8 cellular contexts compared by ENCODE assay signal in the genomic region with DNA sequence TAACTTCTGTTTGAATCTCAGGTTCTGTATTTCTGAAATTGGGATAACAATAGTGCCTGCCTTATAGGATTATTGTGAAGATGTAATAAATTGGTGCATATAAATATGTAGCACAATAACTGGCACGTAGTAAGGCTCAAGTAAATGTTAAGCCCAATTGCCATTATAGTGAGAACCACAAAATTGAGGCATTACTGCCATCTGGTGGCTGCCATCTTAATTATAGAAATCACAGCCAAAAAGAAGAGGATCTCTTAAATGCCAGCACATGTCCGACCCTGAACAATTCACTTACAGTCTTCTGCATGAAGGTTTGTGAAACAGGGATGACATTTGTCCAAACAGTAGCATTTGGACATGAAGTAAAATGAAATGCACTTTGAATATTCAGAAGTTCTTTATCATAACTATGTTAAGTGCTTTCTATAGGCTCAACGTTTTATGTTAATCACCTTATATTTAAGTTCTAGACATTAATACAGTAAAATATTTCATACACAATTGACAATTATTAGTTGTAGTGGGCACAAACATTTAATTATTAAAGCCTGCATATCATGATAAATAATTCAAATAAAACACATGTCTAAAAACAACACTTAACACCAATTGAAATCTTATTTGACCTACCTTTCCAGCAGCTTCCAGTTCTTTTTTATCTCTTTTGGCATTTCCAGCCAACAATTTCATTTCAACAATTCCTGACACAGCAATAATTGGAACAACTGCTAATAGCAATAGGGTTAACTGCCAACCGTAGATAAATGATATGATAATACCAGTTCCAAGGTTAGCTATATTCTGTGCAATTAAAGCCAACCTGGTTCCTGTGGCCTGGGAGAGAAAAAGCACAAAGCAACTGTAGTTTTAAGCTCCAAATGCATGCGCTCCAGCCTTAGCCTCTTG. TPM values are rescaled to one million over a fixed set of nuclear protein-coding genes. Genes with fewer than 3 reads are reported as not detected.
DNase-seq lines count a peak whose midpoint lies in the region; ATAC-seq and TF ChIP-seq lines count a peak whose summit lies in the region.

No MANE protein-coding gene starts in this region.

- no peaks in the 10 kb centered on the region for H3K36me3 Mint-ChIP-seq in activated CD4-positive, alpha-beta memory T cell treated with anti-CD3 and anti-CD28 coated beads for 36 hours
- H3K36me3 Mint-ChIP-seq in mesothelial cell of epicardium = no peaks in the 10 kb centered on the region

- H3K4me1 Mint-ChIP-seq in activated CD4-positive, alpha-beta memory T cell treated with anti-CD3 and anti-CD28 coated beads for 36 hours (ENCODE audit: low read depth) = no peaks in the 10 kb centered on the region
- H3K4me1 Mint-ChIP-seq in mesothelial cell of epicardium = peaks cover 7% of the 10 kb centered on the region

- no peaks in the 10 kb centered on the region for H3K9me3 Mint-ChIP-seq in activated CD4-positive, alpha-beta memory T cell treated with anti-CD3 and anti-CD28 coated beads for 36 hours
- no peaks in the 10 kb centered on the region for H3K9me3 Mint-ChIP-seq in mesothelial cell of epicardium

- TF ChIP-seq CTCF in mesothelial cell of epicardium (IDR thresholded peaks at IDR 0.05; ENCODE audit: unreplicated experiment) = peak; percentile 72

- CTCF ChIA-PET in activated CD4-positive, alpha-beta memory T cell treated with anti-CD3 and anti-CD28 coated beads for 36 hours (lab: Charles Lee) = interaction anchor here (0.5 to 7.2 kb wide), 23 partner anchors 8 to 506 kb away, joined by 3 to 112 read pairs (median 4); partner anchors contain the start of gene CROT

- no peak overlapping the region for H3K4me3 Mint-ChIP-seq in activated CD4-positive, alpha-beta memory T cell treated with anti-CD3 and anti-CD28 coated beads for 36 hours
- H3K4me3 Mint-ChIP-seq in mesothelial cell of epicardium = no peak overlapping the region

- DNase-seq in AG20443 (ENCODE audit: low spot score) = peak; percentile 54
- peak; percentile 10 for DNase-seq in NCI-H774 (lab: John Stamatoyannopoulos, UW)
- DNase-seq in activated CD4-positive, alpha-beta memory T cell treated with anti-CD3 and anti-CD28 coated beads for 36 hours = peak; percentile 66
- DNase-seq in effector CD8-positive, alpha-beta T cell (lab: John Stamatoyannopoulos, UW) = peak; percentile 52
- peak; percentile 25 to 65 for DNase-seq in mesothelial cell of epicardium (ENCODE audit: low spot score in 2 of 2, unreplicated experiment in 2 of 2)
- peak; percentile 3 to 36 for DNase-seq in stimulated activated CD8-positive, alpha-beta memory T cell treated with anti-CD3 and anti-CD28 coated beads, Interleukin-7, amount 100 ng/mL, for 48 hours (ENCODE audit: extremely low read depth in 1 of 2, low read depth in 1 of 2)

- H3K27me3 Mint-ChIP-seq in activated CD4-positive, alpha-beta memory T cell treated with anti-CD3 and anti-CD28 coated beads for 36 hours = no peaks in the 10 kb centered on the region
- no peaks in the 10 kb centered on the region for H3K27me3 Mint-ChIP-seq in mesothelial cell of epicardium (ENCODE audit: low read depth)

- intact Hi-C loops in activated CD4-positive, alpha-beta memory T cell treated with anti-CD3 and anti-CD28 coated beads for 36 hours (cut with micrococcal nuclease) = loop anchor here (1.0 to 2.0 kb wide), 5 partner anchors 101 to 502 kb away; no protein-coding TSS in a partner anchor

- POLR2A ChIA-PET in activated CD4-positive, alpha-beta memory T cell treated with anti-CD3 and anti-CD28 coated beads for 36 hours (lab: Charles Lee) = no interaction called here

- H3K27ac Mint-ChIP-seq in activated CD4-positive, alpha-beta memory T cell treated with anti-CD3 and anti-CD28 coated beads for 36 hours = no peak overlapping the region
- H3K27ac Mint-ChIP-seq in mesothelial cell of epicardium = no peak overlapping the region

- ATAC-seq in GM19023 (IDR thresholded peaks at IDR 0.05; ENCODE audit: unreplicated experiment) (peak; percentile 66), HG03442 (IDR thresholded peaks at IDR 0.05; ENCODE audit: unreplicated experiment) (peak; percentile 84)

RNA-seq across cellular contexts. Expression of gene ABCB4, which starts 58.5 kb away (rescaled TPM):
- total RNA-seq in activated CD4-positive, alpha-beta memory T cell treated with anti-CD3 and anti-CD28 coated beads for 36 hours = not detected
- 2.1 to 2.3 TPM (median 2.3 TPM) in 3 replicates for total RNA-seq in mesothelial cell of epicardium

Comparison
In these comparisons a context has a peak if more than half of its experiments do, and no peak if none do; other contexts are left out.
1. Peak in every context shown above with its lines: DNase-seq and ATAC-seq.
2. DNase-seq: peak in every context shown above with its lines; median percentile 66 in activated CD4-positive, alpha-beta memory T cell treated with anti-CD3 and anti-CD28 coated beads for 36 hours; 54 in AG20443; 52 in effector CD8-positive, alpha-beta T cell; 45 in mesothelial cell of epicardium; 20 in stimulated activated CD8-positive, alpha-beta memory T cell treated with anti-CD3 and anti-CD28 coated beads, Interleukin-7, amount 100 ng/mL, for 48 hours; 10 in NCI-H774.